Comparison of ENCODE assay signal across 38 cellular contexts in the genomic region with DNA sequence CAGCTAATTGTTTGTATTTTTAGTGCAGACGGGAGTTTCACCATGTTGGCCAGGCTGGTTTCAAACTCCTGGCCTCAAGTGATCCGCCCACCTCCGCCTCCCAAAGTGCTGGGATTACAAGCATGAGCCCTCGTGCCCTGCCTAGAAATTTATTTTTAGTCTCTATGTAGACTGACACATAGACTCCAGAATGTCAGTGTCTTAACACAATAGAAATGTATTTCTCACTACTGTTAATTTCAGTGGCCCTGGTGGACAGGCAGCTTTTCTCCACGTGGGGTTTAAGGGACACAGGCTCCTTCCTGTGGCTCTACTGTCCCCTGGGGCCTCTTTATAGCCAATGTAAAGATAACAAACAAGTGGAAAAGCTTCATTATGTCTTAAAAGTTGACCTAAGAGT.
"Had no signal": no experiment of that assay in that cellular context is flagged by ENCODE, and none has a peak within 500 bp of the region (broad histone marks: within the 10 kb centered on the region; RNA-seq: fewer than 3 reads in every experiment).

No MANE protein-coding gene starts in this region.

- H3K4me1 ChIP-seq: Peyer's patch, SJSA1 had no signal

- ATAC-seq: activated CD8-positive, alpha-beta T cell treated with anti-CD3 and anti-CD28 coated beads for 36 hours; activated T-cell treated with anti-CD3 and anti-CD28 coated beads, Interleukin-2, amount 50 U/mL, for 72 hours; activated T-helper 17 cell treated with anti-CD3 and anti-CD28 coated beads, Interleukin-2, amount 50 U/mL, for 72 hours; PC-3 had no signal

- H3K4me3 ChIP-seq: Peyer's patch, SJSA1 had no signal

- H3K4me2 ChIP-seq: KMS-11 had no signal

- H3K27ac ChIP-seq: brain microvascular endothelial cell, KMS-11, Peyer's patch, SJSA1, WERI-Rb-1 had no signal

- H3K9me3 ChIP-seq: Peyer's patch, SJSA1 had no signal

- H3K27me3 ChIP-seq: brain microvascular endothelial cell, Peyer's patch, SJSA1 had no signal

- H3K36me3 ChIP-seq: brain microvascular endothelial cell, Peyer's patch, SJSA1, WERI-Rb-1 had no signal

- DNase-seq: activated CD4-positive, alpha-beta T cell treated with anti-CD3 and anti-CD28 coated beads for 1 hour; activated CD4-positive, alpha-beta T cell treated with anti-CD3 and anti-CD28 coated beads for 48 hours; activated CD4-positive, alpha-beta T cell treated with anti-CD3 and anti-CD28 coated beads, Interleukin-2, amount 50 U/mL, for 4 hours; activated CD4-positive, CD25-positive, alpha-beta regulatory T cell; activated CD8-positive, alpha-beta T cell treated with anti-CD3 and anti-CD28 coated beads for 36 hours; activated effector memory CD4-positive, alpha-beta T cell treated with anti-CD3 and anti-CD28 coated beads, Interleukin-2, amount 50 U/mL, for 16 hours; activated naive CD4-positive, alpha-beta T cell; activated naive CD4-positive, alpha-beta T cell treated with anti-CD3 and anti-CD28 coated beads, Interleukin-2, amount 50 U/mL, for 16 hours; activated naive CD8-positive, alpha-beta T cell treated with anti-CD3 and anti-CD28 coated beads for 36 hours; activated T-cell treated with anti-CD3 and anti-CD28 coated beads, Interleukin-2, amount 50 U/mL, for 1 hour; activated T-cell treated with anti-CD3 and anti-CD28 coated beads, Interleukin-2, amount 50 U/mL, for 72 hours; amniotic stem cell; aorta; brain microvascular endothelial cell; MM.1S; NCI-H1092 treated with DMSO at 0.1 percent for 48 hours; NCI-H1417; NCI-H146; NCI-H187; NCI-H2029 treated with DMSO at 0.1 percent for 48 hours; NCI-H2107; NCI-H2171; NCI-H510A; NCI-H526; NCI-H748 treated with DMSO at 0.1 percent for 48 hours; NK-92 treated with Interleukin-12 subunit alpha and Interleukin-12 subunit beta, amount 100 ng/mL, for 24 hours; PC-3; Peyer's patch; RPMI8226; SHP77 treated with DMSO at 0.1 percent for 48 hours; SW 1271; T-helper 1 cell; T-helper 2 cell; T-helper 9 cell; WERI-Rb-1 had no signal

- H3K9ac ChIP-seq: KMS-11 had no signal
